Comparison of ENCODE assay signal across 8 cellular contexts in genomic region chr2:64643838-64644219, GRCh38. TPM values are rescaled to one million over a fixed set of nuclear protein-coding genes. Genes with fewer than 3 reads are reported as not detected.
A peak's percentile ranks its signal among the peaks of the same experiment; 100 is the strongest.
DNase-seq lines count a peak whose midpoint lies in the region; ATAC-seq and TF ChIP-seq lines count a peak whose summit lies in the region.

No MANE protein-coding gene starts in this region.

- H3K9me2 ChIP-seq in SK-N-SH (no peaks in the 10 kb centered on the region), hepatocyte (replicated peaks; ENCODE audit: insufficient read depth) (no peaks in the 10 kb centered on the region)

- H4K20me1 ChIP-seq in SK-N-SH (ENCODE audit: insufficient read depth) (peaks cover 94% of the 10 kb centered on the region), hepatocyte (ENCODE audit: insufficient read depth, poor library complexity, severe bottlenecking) (peaks cover 63% of the 10 kb centered on the region)

- H3K4me3 ChIP-seq in SK-N-SH (ENCODE audit: low read depth in 2 of 2, low read length in 1 of 2) (no peak overlapping the region), hepatocyte (no peak overlapping the region), stomach smooth muscle (ENCODE audit: low read length in 2 of 2) (peak overlapping the region in 1 of 2 donors; percentile 78)

- peaks cover 0 to 2% of the 10 kb centered on the region in 2 experiments for H3K36me3 ChIP-seq in SK-N-SH (replicated peaks in 1 of 2; ENCODE audit: control insufficient read depth in 1 of 2, insufficient read depth in 2 of 2, low read length in 1 of 2)
- no peaks in the 10 kb centered on the region for H3K36me3 ChIP-seq in hepatocyte (replicated peaks; ENCODE audit: insufficient read depth, low read depth)
- no peaks in the 10 kb centered on the region for H3K36me3 ChIP-seq in stomach smooth muscle (ENCODE audit: control insufficient read depth in 2 of 2, insufficient read depth in 2 of 2, low read length in 2 of 2)

- no peak for TF ChIP-seq EP300 in SK-N-SH (IDR thresholded peaks at IDR 0.05; ENCODE audit: borderline replicate concordance in 1 of 2, low read depth in 1 of 2, low read length in 1 of 2)

- H2AFZ ChIP-seq in SK-N-SH (ENCODE audit: low read depth) = no peak overlapping the region
- no peak overlapping the region for H2AFZ ChIP-seq in hepatocyte

- DNase-seq in SK-N-SH (no peak), hepatocyte (ENCODE audit: low spot score) (no peak), NCI-H2196 treated with DMSO at 0.1 percent for 48 hours (lab: John Stamatoyannopoulos, UW; ENCODE audit: unreplicated experiment) (no peak), HK-2 (ENCODE audit: unreplicated experiment) (no peak)

- TF ChIP-seq CTCF in SK-N-SH (IDR thresholded peaks at IDR 0.05) (no peak), VCaP (conservative IDR thresholded peaks at IDR 0.05) (no peak), hepatocyte (IDR thresholded peaks at IDR 0.05; ENCODE audit: poor library complexity) (no peak)

- H3K79me2 ChIP-seq in SK-N-SH (ENCODE audit: insufficient read depth) = peaks cover 100% of the 10 kb centered on the region
- H3K79me2 ChIP-seq in hepatocyte = peaks cover 90% of the 10 kb centered on the region

- H3K27me3 ChIP-seq in SK-N-SH (ENCODE audit: insufficient read depth) (no peaks in the 10 kb centered on the region), hepatocyte (no peaks in the 10 kb centered on the region), stomach smooth muscle (ENCODE audit: control insufficient read depth in 1 of 2, insufficient read depth in 2 of 2, low read length in 2 of 2) (no peaks in the 10 kb centered on the region)

- ATAC-seq in SK-N-SH treated with all-trans-retinoic acid at 6 μM for 48 hours = no peak
- ATAC-seq in GM18870 (IDR thresholded peaks at IDR 0.05; ENCODE audit: unreplicated experiment) = no peak

- POLR2A ChIA-PET in SK-N-SH (lab: Yijun Ruan, JAX) = interaction anchor here (1.1 kb wide), 1 partner anchor 220 kb away, joined by 5 read pairs; no protein-coding TSS in a partner anchor

- H3K9ac ChIP-seq in SK-N-SH (no peak overlapping the region), stomach smooth muscle (ENCODE audit: low read length in 2 of 2) (peak overlapping the region; percentile 69 to 74)

- no peak for TF ChIP-seq RAD21 in SK-N-SH (IDR thresholded peaks at IDR 0.05; ENCODE audit: low read length)

- CTCF ChIA-PET in SK-N-SH (lab: Yijun Ruan, JAX) = interaction anchor here (1.2 to 3.8 kb wide), 7 partner anchors 8 to 314 kb away, joined by 3 to 31 read pairs (median 6); partner anchors contain the start of gene SERTAD2

- H3K4me2 ChIP-seq in SK-N-SH (peak overlapping the region; percentile 73; the same call in 1 of the 2 replicates), hepatocyte (peak overlapping the region; percentile 86)

- H3K27ac ChIP-seq in SK-N-SH (ENCODE audit: low read depth in 2 of 2, low read length in 1 of 2) = peak overlapping the region in 1 of 2 experiments; percentile 38; a peak in 2 of 4 replicates
- peak overlapping the region; percentile 96 for H3K27ac ChIP-seq in VCaP
- peak overlapping the region; percentile 96 for H3K27ac ChIP-seq in hepatocyte
- H3K27ac ChIP-seq in stomach smooth muscle (ENCODE audit: low read length) = peak overlapping the region; percentile 93

- peaks cover 20 to 62% of the 10 kb centered on the region in 2 experiments; a peak in 3 of 4 replicates for H3K4me1 ChIP-seq in SK-N-SH (ENCODE audit: control insufficient read depth in 1 of 2, insufficient read depth in 2 of 2, low read depth in 1 of 2, low read length in 1 of 2)
- H3K4me1 ChIP-seq in hepatocyte (ENCODE audit: insufficient read depth) = peaks cover 74% of the 10 kb centered on the region
- peaks cover 26% of the 10 kb centered on the region for H3K4me1 ChIP-seq in stomach smooth muscle (ENCODE audit: control insufficient read depth, insufficient read depth, low read length)

- 95% methylated on average over 3 of the region's 5 CpGs for WGBS in SK-N-SH (ENCODE audit: low lambda C conversion rate)
- 75% methylated on average over 5 of the region's 5 CpGs for WGBS in hepatocyte (ENCODE audit: low lambda C conversion rate, missing lambda C conversion rate)

- H3K9me3 ChIP-seq in SK-N-SH = no peaks in the 10 kb centered on the region
- H3K9me3 ChIP-seq in hepatocyte (ENCODE audit: low read depth) = no peaks in the 10 kb centered on the region
- H3K9me3 ChIP-seq in stomach smooth muscle (ENCODE audit: control insufficient read depth in 2 of 2, low read length in 2 of 2) = no peaks in the 10 kb centered on the region

- peaks cover 20% of the 10 kb centered on the region for H3F3A ChIP-seq in SK-N-SH (replicated peaks; ENCODE audit: insufficient read depth)

TF ChIP-seq in SK-N-SH, 30 proteins besides CTCF, POLR2A, EP300 and RAD21:
- TF ChIP-seq ZBTB33 (IDR thresholded peaks at IDR 0.05; ENCODE audit: borderline replicate concordance, low read depth) (no peak), GABPA (IDR thresholded peaks at IDR 0.05; ENCODE audit: low read depth) (no peak), USF2 (IDR thresholded peaks at IDR 0.05; ENCODE audit: borderline replicate concordance, low read depth, low read length) (no peak), NRF1 (IDR thresholded peaks at IDR 0.05; ENCODE audit: low read depth, low read length) (no peak)
TF ChIP-seq in SK-N-SH: peak in this region for 0.

TF ChIP-seq in SK-N-SH treated with all-trans-retinoic acid at 6 μM for 48 hours, 23 proteins besides CTCF, POLR2A, EP300 and RAD21:
- no peak for TF ChIP-seq POU6F1 (CRISPR knock-in tag; IDR thresholded peaks at IDR 0.05; ENCODE audit: borderline replicate concordance, low read depth)
- TF ChIP-seq ZC3H10 (CRISPR knock-in tag; IDR thresholded peaks at IDR 0.05) = no peak
- no peak for TF ChIP-seq TOX (CRISPR knock-in tag; IDR thresholded peaks at IDR 0.05; ENCODE audit: borderline replicate concordance)
- no peak for TF ChIP-seq PPARA (CRISPR knock-in tag; IDR thresholded peaks at IDR 0.05; ENCODE audit: borderline replicate concordance)
- no peak for TF ChIP-seq SNAI2 (CRISPR knock-in tag; IDR thresholded peaks at IDR 0.05)
- no peak for TF ChIP-seq GLIS3 (CRISPR knock-in tag; IDR thresholded peaks at IDR 0.05)

RNA-seq across cellular contexts. Expression of gene SERTAD2, which starts 9.9 kb away (rescaled TPM):
- 8.8 and 9.1 TPM in 2 replicates for polyA plus RNA-seq in SK-N-SH (2012; rRNA removed)
- 11.3 and 12.6 TPM in 2 replicates for polyA plus RNA-seq in SK-N-SH (2012; cell fraction: cytosol; rRNA removed)
- 5.9 and 7.3 TPM in 2 replicates for polyA plus RNA-seq in SK-N-SH (2012; cell fraction: nucleus; rRNA removed)
- total RNA-seq in hepatocyte = 23.4 and 23.8 TPM in 2 replicates
- polyA plus RNA-seq in hepatocyte = 13.8 and 15.0 TPM in 2 replicates
